8 cellular contexts compared by ENCODE assay signal in genomic region chr11:86592659-86593451, GRCh38.
DNase-seq lines count a peak whose midpoint lies in the region; FAIRE-seq and TF ChIP-seq lines count a peak whose summit lies in the region.

No MANE protein-coding gene starts in this region.

- no peaks in the 10 kb centered on the region for H3K9me2 ChIP-seq in SK-N-SH

- TF ChIP-seq EP300 in SK-N-SH (IDR thresholded peaks at IDR 0.05; ENCODE audit: borderline replicate concordance in 1 of 2, low read depth in 1 of 2, low read length in 1 of 2) = peak; percentile 32 to 87; a peak in 2 of 4 replicates

- no peaks in the 10 kb centered on the region for H3K9me3 Mint-ChIP-seq in HFFc6
- H3K9me3 Mint-ChIP-seq in activated naive CD4-positive, alpha-beta T cell treated with anti-CD3 and anti-CD28 coated beads, Interleukin-2, amount 10 ng/mL, durations not matched to agents 7 days and 5 days = no peaks in the 10 kb centered on the region

- H3K36me3 ChIP-seq in MG63 = no peaks in the 10 kb centered on the region
- H3K36me3 ChIP-seq in SK-N-SH (replicated peaks in 1 of 2; ENCODE audit: control insufficient read depth in 1 of 2, insufficient read depth in 2 of 2, low read length in 1 of 2) = no peaks in the 10 kb centered on the region

- peaks cover 28% of the 10 kb centered on the region for H3F3A ChIP-seq in SK-N-SH (replicated peaks; ENCODE audit: insufficient read depth)

- peak overlapping the region; percentile 80 for H3K27ac Mint-ChIP-seq in HFFc6
- peak overlapping the region; percentile 46 for H3K27ac Mint-ChIP-seq in activated naive CD4-positive, alpha-beta T cell treated with anti-CD3 and anti-CD28 coated beads, Interleukin-2, amount 10 ng/mL, durations not matched to agents 7 days and 5 days

- H4K20me1 ChIP-seq in SK-N-SH (ENCODE audit: insufficient read depth) = no peaks in the 10 kb centered on the region

- CTCF ChIA-PET in SK-N-SH (lab: Yijun Ruan, JAX) = interaction anchor here (0.6 to 2.1 kb wide), 3 partner anchors 16 to 765 kb away, joined by 3 to 11 read pairs (median 5); no protein-coding TSS in a partner anchor
- CTCF ChIA-PET in activated naive CD4-positive, alpha-beta T cell treated with anti-CD3 and anti-CD28 coated beads, Interleukin-2, amount 10 ng/mL, durations not matched to agents 7 days and 5 days (lab: Charles Lee) = interaction anchor here (4.5 kb wide), 1 partner anchor 15 kb away, joined by 26 read pairs; no protein-coding TSS in a partner anchor

- POLR2A ChIA-PET in SK-N-SH (lab: Yijun Ruan, JAX) = no interaction called here

- no peaks in the 10 kb centered on the region for H3K36me3 Mint-ChIP-seq in HFFc6 (ENCODE audit: low read depth)
- H3K36me3 Mint-ChIP-seq in activated naive CD4-positive, alpha-beta T cell treated with anti-CD3 and anti-CD28 coated beads, Interleukin-2, amount 10 ng/mL, durations not matched to agents 7 days and 5 days = no peaks in the 10 kb centered on the region

- H3K4me2 ChIP-seq in SK-N-SH = peak overlapping the region; percentile 38

- H3K4me3 ChIP-seq in MG63 (no peak overlapping the region), SK-N-SH (ENCODE audit: low read depth in 2 of 2, low read length in 1 of 2) (no peak overlapping the region)

- H3K4me3 Mint-ChIP-seq in HFFc6 = peak overlapping the region; percentile 22
- H3K4me3 Mint-ChIP-seq in activated naive CD4-positive, alpha-beta T cell treated with anti-CD3 and anti-CD28 coated beads, Interleukin-2, amount 10 ng/mL, durations not matched to agents 7 days and 5 days = no peak overlapping the region

- H3K27ac ChIP-seq in SK-N-SH (ENCODE audit: low read depth in 2 of 2, low read length in 1 of 2) = peak overlapping the region; percentile 30 to 95

- H2AFZ ChIP-seq in SK-N-SH (ENCODE audit: low read depth) = no peak overlapping the region

- TF ChIP-seq RAD21 in SK-N-SH (IDR thresholded peaks at IDR 0.05; ENCODE audit: low read length) = no peak

- TF ChIP-seq CTCF in HFFc6 (IDR thresholded peaks at IDR 0.05) (no peak), SK-N-SH (IDR thresholded peaks at IDR 0.05) (no peak)

- peaks cover 6 to 37% of the 10 kb centered on the region in 2 experiments for H3K4me1 ChIP-seq in SK-N-SH (ENCODE audit: control insufficient read depth in 1 of 2, insufficient read depth in 2 of 2, low read depth in 1 of 2, low read length in 1 of 2)

- peak; percentile 16 for DNase-seq in GM12892 (ENCODE audit: insufficient read length)
- DNase-seq in HFFc6 = peak; percentile 85
- DNase-seq in MG63 = peak; percentile 85
- DNase-seq in SK-N-SH = peak; percentile 27
- peak; percentile 77 for DNase-seq in activated naive CD4-positive, alpha-beta T cell treated with anti-CD3 and anti-CD28 coated beads, Interleukin-2, amount 10 ng/mL, durations not matched to agents 7 days and 5 days
- peak; percentile 91 for DNase-seq in islet precursor cell
- peak; percentile 74 to 82 for DNase-seq in stimulated activated CD4-positive, alpha-beta T cell treated with anti-CD3 and anti-CD28 coated beads, Interleukin-4, amount 100 ng/mL, for 4 hours
- no peak for DNase-seq in DMS114 treated with DMSO at 0.1 percent for 48 hours (lab: John Stamatoyannopoulos, UW; ENCODE audit: unreplicated experiment)

- no peak for TF ChIP-seq POLR2A in GM12892 (IDR thresholded peaks at IDR 0.05; ENCODE audit: low read depth, low read length)

- H3K9me3 ChIP-seq in MG63 = peaks cover 4% of the 10 kb centered on the region
- H3K9me3 ChIP-seq in SK-N-SH = no peaks in the 10 kb centered on the region

- peaks cover 50% of the 10 kb centered on the region for H3K4me1 Mint-ChIP-seq in HFFc6 (ENCODE audit: low read depth)
- H3K4me1 Mint-ChIP-seq in activated naive CD4-positive, alpha-beta T cell treated with anti-CD3 and anti-CD28 coated beads, Interleukin-2, amount 10 ng/mL, durations not matched to agents 7 days and 5 days = peaks cover 23% of the 10 kb centered on the region

- H3K9ac ChIP-seq in SK-N-SH = peak overlapping the region; percentile 63

- peak; percentile 89 for FAIRE-seq in GM12892 (lab: Jason Lieb, UNC)

- 47% methylated on average over 5 of the region's 5 CpGs for WGBS in SK-N-SH (ENCODE audit: low lambda C conversion rate)

- H3K27me3 Mint-ChIP-seq in HFFc6 (ENCODE audit: insufficient read depth) = peaks cover 3% of the 10 kb centered on the region; the same call in 1 of the 2 replicates
- no peaks in the 10 kb centered on the region for H3K27me3 Mint-ChIP-seq in activated naive CD4-positive, alpha-beta T cell treated with anti-CD3 and anti-CD28 coated beads, Interleukin-2, amount 10 ng/mL, durations not matched to agents 7 days and 5 days

- no peaks in the 10 kb centered on the region for H3K27me3 ChIP-seq in MG63
- H3K27me3 ChIP-seq in SK-N-SH (ENCODE audit: insufficient read depth) = no peaks in the 10 kb centered on the region

- no peaks in the 10 kb centered on the region for H3K79me2 ChIP-seq in SK-N-SH (ENCODE audit: insufficient read depth)

TF ChIP-seq in SK-N-SH, 30 proteins besides CTCF, POLR2A, EP300 and RAD21 (continues in another document):
- TF ChIP-seq ELF1 (IDR thresholded peaks at IDR 0.05) = peak; percentile 24; the same call in 1 of the 2 replicates
- TF ChIP-seq, protein P1, sequence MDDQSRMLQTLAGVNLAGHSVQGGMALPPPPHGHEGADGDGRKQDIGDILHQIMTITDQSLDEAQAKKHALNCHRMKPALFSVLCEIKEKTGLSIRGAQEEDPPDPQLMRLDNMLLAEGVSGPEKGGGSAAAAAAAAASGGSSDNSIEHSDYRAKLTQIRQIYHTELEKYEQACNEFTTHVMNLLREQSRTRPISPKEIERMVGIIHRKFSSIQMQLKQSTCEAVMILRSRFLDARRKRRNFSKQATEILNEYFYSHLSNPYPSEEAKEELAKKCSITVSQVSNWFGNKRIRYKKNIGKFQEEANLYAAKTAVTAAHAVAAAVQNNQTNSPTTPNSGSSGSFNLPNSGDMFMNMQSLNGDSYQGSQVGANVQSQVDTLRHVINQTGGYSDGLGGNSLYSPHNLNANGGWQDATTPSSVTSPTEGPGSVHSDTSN (IDR thresholded peaks at IDR 0.05) = peak; percentile 81
- TF ChIP-seq TCF12 (IDR thresholded peaks at IDR 0.05) = peak; percentile 88
- 0 out of 2 replicates have a peak, but pooled peaks have one; percentile 22 for TF ChIP-seq TAF1 (IDR thresholded peaks at IDR 0.05; ENCODE audit: borderline replicate concordance, low read depth, low read length)
- TF ChIP-seq EZH2phosphoT487 (IDR thresholded peaks at IDR 0.05; ENCODE audit: borderline replicate concordance, low read depth) = no peak
- TF ChIP-seq, protein P2, sequence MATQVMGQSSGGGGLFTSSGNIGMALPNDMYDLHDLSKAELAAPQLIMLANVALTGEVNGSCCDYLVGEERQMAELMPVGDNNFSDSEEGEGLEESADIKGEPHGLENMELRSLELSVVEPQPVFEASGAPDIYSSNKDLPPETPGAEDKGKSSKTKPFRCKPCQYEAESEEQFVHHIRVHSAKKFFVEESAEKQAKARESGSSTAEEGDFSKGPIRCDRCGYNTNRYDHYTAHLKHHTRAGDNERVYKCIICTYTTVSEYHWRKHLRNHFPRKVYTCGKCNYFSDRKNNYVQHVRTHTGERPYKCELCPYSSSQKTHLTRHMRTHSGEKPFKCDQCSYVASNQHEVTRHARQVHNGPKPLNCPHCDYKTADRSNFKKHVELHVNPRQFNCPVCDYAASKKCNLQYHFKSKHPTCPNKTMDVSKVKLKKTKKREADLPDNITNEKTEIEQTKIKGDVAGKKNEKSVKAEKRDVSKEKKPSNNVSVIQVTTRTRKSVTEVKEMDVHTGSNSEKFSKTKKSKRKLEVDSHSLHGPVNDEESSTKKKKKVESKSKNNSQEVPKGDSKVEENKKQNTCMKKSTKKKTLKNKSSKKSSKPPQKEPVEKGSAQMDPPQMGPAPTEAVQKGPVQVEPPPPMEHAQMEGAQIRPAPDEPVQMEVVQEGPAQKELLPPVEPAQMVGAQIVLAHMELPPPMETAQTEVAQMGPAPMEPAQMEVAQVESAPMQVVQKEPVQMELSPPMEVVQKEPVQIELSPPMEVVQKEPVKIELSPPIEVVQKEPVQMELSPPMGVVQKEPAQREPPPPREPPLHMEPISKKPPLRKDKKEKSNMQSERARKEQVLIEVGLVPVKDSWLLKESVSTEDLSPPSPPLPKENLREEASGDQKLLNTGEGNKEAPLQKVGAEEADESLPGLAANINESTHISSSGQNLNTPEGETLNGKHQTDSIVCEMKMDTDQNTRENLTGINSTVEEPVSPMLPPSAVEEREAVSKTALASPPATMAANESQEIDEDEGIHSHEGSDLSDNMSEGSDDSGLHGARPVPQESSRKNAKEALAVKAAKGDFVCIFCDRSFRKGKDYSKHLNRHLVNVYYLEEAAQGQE (IDR thresholded peaks at IDR 0.05; ENCODE audit: low read depth, low read length) = no peak
- TF ChIP-seq GATA2 (CRISPR knock-in tag; IDR thresholded peaks at IDR 0.05) = no peak
- peak; percentile 62; the same call in 1 of the 2 replicates for TF ChIP-seq POLR2AphosphoS5 (IDR thresholded peaks at IDR 0.05; ENCODE audit: low read depth, low read length)
- TF ChIP-seq MAX (IDR thresholded peaks at IDR 0.05; ENCODE audit: low read depth) = peak; percentile 74; the same call in 1 of the 2 replicates
- TF ChIP-seq MEF2A (IDR thresholded peaks at IDR 0.05; ENCODE audit: borderline replicate concordance, low read depth) = no peak
- TF ChIP-seq USF2 (IDR thresholded peaks at IDR 0.05; ENCODE audit: borderline replicate concordance, low read depth, low read length) = no peak
- peak; percentile 87 for TF ChIP-seq TEAD4 (IDR thresholded peaks at IDR 0.05; ENCODE audit: borderline replicate concordance, insufficient read depth)
- peak; percentile 95 for TF ChIP-seq FOSL2 (IDR thresholded peaks at IDR 0.05; ENCODE audit: borderline replicate concordance, low read depth)
- TF ChIP-seq SIN3A (IDR thresholded peaks at IDR 0.05; ENCODE audit: borderline replicate concordance, low read depth, low read length) = peak; percentile 38; the same call in 1 of the 2 replicates
- TF ChIP-seq JUND (IDR thresholded peaks at IDR 0.05) = peak; percentile 93
- peak; percentile 100 for TF ChIP-seq NFIC (IDR thresholded peaks at IDR 0.05; ENCODE audit: borderline replicate concordance)
